1 cellular context compared by ENCODE assay signal in genomic region chrX:153610834-153611209, GRCh38.
TF ChIP-seq lines count a peak whose summit lies in the region.

No MANE protein-coding gene starts in this region.

TF ChIP-seq in WTC11, 78 proteins besides CTCF, POLR2A, EP300 and RAD21 (continued from another document):
- TF ChIP-seq AR (CRISPR knock-in tag; IDR thresholded peaks at IDR 0.05) (no peak), PRDM15 (CRISPR knock-in tag; IDR thresholded peaks at IDR 0.05) (no peak), TP53 (CRISPR knock-in tag; IDR thresholded peaks at IDR 0.05) (no peak), ATF3 (CRISPR knock-in tag; conservative IDR thresholded peaks at IDR 0.05) (no peak), RORB (CRISPR knock-in tag; IDR thresholded peaks at IDR 0.05) (no peak), PRRX2 (CRISPR knock-in tag; IDR thresholded peaks at IDR 0.05) (no peak), SP1 (CRISPR knock-in tag; conservative IDR thresholded peaks at IDR 0.05) (no peak), ZNF396 (CRISPR knock-in tag; IDR thresholded peaks at IDR 0.05; ENCODE audit: borderline replicate concordance) (no peak)
